8 cellular contexts compared by ENCODE assay signal in genomic region chr10:63267414-63268138, GRCh38.
DNase-seq lines count a peak whose midpoint lies in the region; ATAC-seq and TF ChIP-seq lines count a peak whose summit lies in the region.

No MANE protein-coding gene starts in this region.

- intact Hi-C loops in A673 (cut with micrococcal nuclease; ENCODE audit: unreplicated experiment): loop anchor here (2.0 to 10.0 kb wide), 5 partner anchors 50 to 447 kb away; partner anchors contain the start of genes JMJD1C and REEP3

- no peaks in the 10 kb centered on the region for H3K9me3 ChIP-seq in A673 (ENCODE audit: low read depth, low read length, poor library complexity, severe bottlenecking)

- CTCF ChIA-PET in A673 (lab: Charles Lee): interaction anchor here (0.7 kb wide), 1 partner anchor 495 kb away, joined by 5 read pairs; no protein-coding TSS in a partner anchor

- TF ChIP-seq CTCF in A673 (conservative IDR thresholded peaks at IDR 0.05; ENCODE audit: low read depth, low read length): no peak

- DNase-seq in A673 (ENCODE audit: low spot score) (peak; percentile 72), GF-D8 (lab: John Stamatoyannopoulos, UW) (peak; percentile 51), NCI-H146 (lab: John Stamatoyannopoulos, UW) (peak; percentile 31), amniotic epithelial cell (ENCODE audit: low read depth) (peak; percentile 84), hepatic stellate cell (ENCODE audit: low spot score) (peak; percentile 45), pulmonary artery endothelial cell (ENCODE audit: low read depth, low spot score) (peak; percentile 80)

- H3K36me3 ChIP-seq in A673 (ENCODE audit: insufficient read depth, low read length, poor library complexity, severe bottlenecking): no peaks in the 10 kb centered on the region

- POLR2A ChIA-PET in A673 (lab: Charles Lee; ENCODE audit: low non-redundant PET): no interaction called here

- H3K27ac ChIP-seq in A673 (ENCODE audit: low read depth, low read length, poor library complexity, severe bottlenecking): peak overlapping the region; percentile 90

- ATAC-seq in HG03196 (IDR thresholded peaks at IDR 0.05; ENCODE audit: unreplicated experiment): no peak
- no peak for ATAC-seq in GM19467 (IDR thresholded peaks at IDR 0.05; ENCODE audit: unreplicated experiment)

- H3K4me1 ChIP-seq in A673 (ENCODE audit: insufficient read depth, low read length, poor library complexity, severe bottlenecking): peaks cover 26% of the 10 kb centered on the region

- peak overlapping the region; percentile 56 for H3K4me3 ChIP-seq in A673 (ENCODE audit: low read depth, low read length, poor library complexity, severe bottlenecking)

- no peaks in the 10 kb centered on the region for H3K27me3 ChIP-seq in A673 (replicated peaks; ENCODE audit: insufficient read depth, low read depth, low read length, poor library complexity)

- BruUV-seq in A673 (replicated peaks; lab: Mats Ljungman, UMichigan): no TSS peak

Comparison
In these comparisons a context has a peak if more than half of its experiments do, and no peak if none do; other contexts are left out.
1. DNase-seq: peak in every context shown above with its lines; median percentile 84 in amniotic epithelial cell; 80 in pulmonary artery endothelial cell; 72 in A673; 51 in GF-D8; 45 in hepatic stellate cell; 31 in NCI-H146.